Comparison of ENCODE assay signal across 8 cellular contexts in genomic region chr16:13540771-13541170, GRCh38.
"Had no signal": no experiment of that assay in that cellular context is flagged by ENCODE, and none has a peak within 500 bp of the region (broad histone marks: within the 10 kb centered on the region; RNA-seq: fewer than 3 reads in every experiment).

No MANE protein-coding gene starts in this region.

- H3K27ac ChIP-seq: GM23248 had no signal

- H3K4me1 ChIP-seq: HAP-1 had no signal

- H3K36me3 ChIP-seq: HAP-1 had no signal

- H2AFZ ChIP-seq: GM23248, GM23338 had no signal

- DNase-seq: GM23248, GOT3, H7, H9, HCEC 1CT, HFFc6 had no signal

- H3K4me2 ChIP-seq: GM23338 had no signal

- H3K9ac ChIP-seq: GM23248 had no signal

- H3K9me3 ChIP-seq: HAP-1 had no signal

- H3K4me3 ChIP-seq: GM23248, GM23338, HAP-1 had no signal
